17 cellular contexts compared by ENCODE assay signal in the genomic region with DNA sequence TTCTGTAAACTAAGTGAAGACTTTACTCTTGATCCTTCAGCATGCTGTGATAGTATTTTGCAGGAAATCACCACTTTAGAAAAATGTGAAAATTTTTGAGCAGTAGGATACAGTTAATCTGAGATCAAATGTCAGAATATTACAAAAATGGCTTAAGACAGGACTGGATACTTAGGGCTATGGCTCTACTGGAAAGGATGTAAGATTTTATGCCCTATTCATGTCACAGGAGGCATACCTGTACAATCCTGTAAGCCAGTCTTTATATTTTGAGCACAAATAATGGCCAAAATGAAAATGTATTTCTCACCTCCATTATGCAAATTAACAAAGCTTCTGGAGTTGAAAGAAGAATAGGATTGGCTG. TPM values are rescaled to one million over a fixed set of nuclear protein-coding genes. Genes with fewer than 3 reads are reported as not detected.
DNase-seq lines count a peak whose midpoint lies in the region; ATAC-seq and TF ChIP-seq lines count a peak whose summit lies in the region.
"Had no signal": no experiment of that assay in that cellular context is flagged by ENCODE, and none has a peak within 500 bp of the region (broad histone marks: within the 10 kb centered on the region; RNA-seq: fewer than 3 reads in every experiment).

No MANE protein-coding gene starts in this region.

- H4K20me1 ChIP-seq in mammary epithelial cell (ENCODE audit: insufficient read depth, low read length), result no peaks in the 10 kb centered on the region

- H3K27me3 Mint-ChIP-seq in mesothelial cell of epicardium (ENCODE audit: low read depth), result no peaks in the 10 kb centered on the region
- H3K27me3 Mint-ChIP-seq in effector memory CD8-positive, alpha-beta T cell, result no peaks in the 10 kb centered on the region
- H3K27me3 Mint-ChIP-seq: activated B cell treated with CpG ODN at 0.5 μM for 24 hours; activated naive CD8-positive, alpha-beta T cell treated with anti-CD3 and anti-CD28 coated beads, Interleukin-2, amount 50 U/mL, for 24 hours; central memory CD8-positive, alpha-beta T cell had no signal

- H3K27me3 ChIP-seq in left ventricle myocardium inferior (ENCODE audit: low read depth) (no peaks in the 10 kb centered on the region), mammary epithelial cell (ENCODE audit: insufficient read depth, low read length) (no peaks in the 10 kb centered on the region), H7 (ENCODE audit: control insufficient read depth, insufficient read depth, low read length) (no peaks in the 10 kb centered on the region)
- H3K27me3 ChIP-seq: ovary had no signal

- no peak overlapping the region for H2AFZ ChIP-seq in mammary epithelial cell (ENCODE audit: low read depth, low read length)

- dilution Hi-C loops in mammary epithelial cell (cut with HindIII; ENCODE audit: low sequenced_read_pairs), result loop anchor here (5.0 kb wide), 1 partner anchor 85 kb away; no protein-coding TSS in a partner anchor

- H3K4me1 Mint-ChIP-seq in mesothelial cell of epicardium, result peaks cover 17% of the 10 kb centered on the region
- H3K4me1 Mint-ChIP-seq in effector memory CD8-positive, alpha-beta T cell (ENCODE audit: low read depth in 2 of 2), result peaks cover 4% of the 10 kb centered on the region in 2 donors

- peak overlapping the region; percentile 51 for H3K4me2 ChIP-seq in mammary epithelial cell (ENCODE audit: insufficient read depth, low read depth, low read length)

- H3K9me3 Mint-ChIP-seq in mesothelial cell of epicardium, result peaks cover 17% of the 10 kb centered on the region
- no peaks in the 10 kb centered on the region for H3K9me3 Mint-ChIP-seq in effector memory CD8-positive, alpha-beta T cell
- H3K9me3 Mint-ChIP-seq: activated B cell treated with CpG ODN at 0.5 μM for 24 hours; activated naive CD8-positive, alpha-beta T cell treated with anti-CD3 and anti-CD28 coated beads, Interleukin-2, amount 50 U/mL, for 24 hours; central memory CD8-positive, alpha-beta T cell had no signal

- peaks cover 5% of the 10 kb centered on the region for H3K36me3 Mint-ChIP-seq in mesothelial cell of epicardium
- no peaks in the 10 kb centered on the region for H3K36me3 Mint-ChIP-seq in effector memory CD8-positive, alpha-beta T cell (ENCODE audit: insufficient read depth)

- H3K4me3 ChIP-seq in left ventricle myocardium inferior (no peak overlapping the region), mammary epithelial cell (replicated peaks in 1 of 3; ENCODE audit: insufficient read depth in 1 of 3, low read depth in 2 of 3, low read length in 3 of 3) (no peak overlapping the region), H7 (ENCODE audit: insufficient read depth, low read depth, low read length) (no peak overlapping the region)
- H3K4me3 ChIP-seq: ovary had no signal

- H3K79me2 ChIP-seq in mammary epithelial cell (ENCODE audit: insufficient read depth, low read length), result no peaks in the 10 kb centered on the region

- H3K27ac ChIP-seq in left ventricle myocardium inferior (replicated peaks), result peak overlapping the region; percentile 68
- peak overlapping the region; percentile 100 for H3K27ac ChIP-seq in mammary epithelial cell (ENCODE audit: insufficient read depth, low read depth, low read length)
- H3K27ac ChIP-seq: ovary had no signal

- no peak for ATAC-seq in Right ventricle myocardium superior (ENCODE audit: poor library complexity)
- ATAC-seq in GM19397 (IDR thresholded peaks at IDR 0.05; ENCODE audit: unreplicated experiment), result no peak
- ATAC-seq in effector memory CD8-positive, alpha-beta T cell (replicated peaks), result no peak
- ATAC-seq: activated naive CD8-positive, alpha-beta T cell treated with anti-CD3 and anti-CD28 coated beads, Interleukin-2, amount 50 U/mL, for 24 hours had no signal

- H3K4me1 ChIP-seq in left ventricle myocardium inferior, result peaks cover 13% of the 10 kb centered on the region
- H3K4me1 ChIP-seq in mammary epithelial cell (ENCODE audit: insufficient read depth, low read length), result peaks cover 35% of the 10 kb centered on the region

- TF ChIP-seq CTCF in left ventricle myocardium inferior (IDR thresholded peaks at IDR 0.05; ENCODE audit: borderline replicate concordance), result no peak
- no peak for TF ChIP-seq CTCF in mammary epithelial cell (conservative IDR thresholded peaks at IDR 0.05 in 1 of 2, IDR thresholded peaks at IDR 0.05 in 1 of 2; ENCODE audit: extremely low read depth in 1 of 2, insufficient read depth in 1 of 2, low read depth in 1 of 2, low read length in 2 of 2)
- TF ChIP-seq CTCF in mesothelial cell of epicardium (IDR thresholded peaks at IDR 0.05; ENCODE audit: unreplicated experiment), result no peak

- CTCF ChIA-PET in mammary epithelial cell (lab: Charles Lee; ENCODE audit: low non-redundant PET), result no interaction called here

- H3K36me3 ChIP-seq in left ventricle myocardium inferior, result no peaks in the 10 kb centered on the region
- H3K36me3 ChIP-seq in mammary epithelial cell (ENCODE audit: insufficient read depth, low read length), result no peaks in the 10 kb centered on the region
- H3K36me3 ChIP-seq in H7 (replicated peaks; ENCODE audit: control insufficient read depth, insufficient read depth, low read length), result no peaks in the 10 kb centered on the region
- H3K36me3 ChIP-seq: ovary had no signal

- intact Hi-C loops in left ventricle myocardium inferior (cut with micrococcal nuclease) (no loop called here), Right ventricle myocardium superior (cut with DNase I) (no loop called here), mammary epithelial cell (cut with micrococcal nuclease) (loop anchor here (1.0 kb wide), 1 partner anchor 58 kb away; no protein-coding TSS in a partner anchor)

- H3K4me3 Mint-ChIP-seq in mesothelial cell of epicardium, result no peak overlapping the region
- H3K4me3 Mint-ChIP-seq in effector memory CD8-positive, alpha-beta T cell, result no peak overlapping the region
- H3K4me3 Mint-ChIP-seq: activated B cell treated with CpG ODN at 0.5 μM for 24 hours; activated naive CD8-positive, alpha-beta T cell treated with anti-CD3 and anti-CD28 coated beads, Interleukin-2, amount 50 U/mL, for 24 hours; central memory CD8-positive, alpha-beta T cell; T-helper 1 cell treated with Interleukin-12 subunit alpha and Interleukin-12 subunit beta and Interleukin-4 antibody, amounts not matched to agents 30 μg/mL and 1 μg/mL, for 36 hours had no signal

- peak overlapping the region; percentile 90 for H3K27ac Mint-ChIP-seq in mesothelial cell of epicardium
- no peak overlapping the region for H3K27ac Mint-ChIP-seq in effector memory CD8-positive, alpha-beta T cell
- H3K27ac Mint-ChIP-seq: activated naive CD8-positive, alpha-beta T cell treated with anti-CD3 and anti-CD28 coated beads, Interleukin-2, amount 50 U/mL, for 24 hours had no signal

- H3K9ac ChIP-seq in mammary epithelial cell (ENCODE audit: insufficient read depth, low read length), result peak overlapping the region; percentile 56

- in situ Hi-C loops in mammary epithelial cell (cut with MboI; ENCODE audit: low sequenced_read_pairs in 2 of 2), result no loop called here

- DNase-seq in left ventricle myocardium inferior (no peak), Right ventricle myocardium superior (no peak), mammary epithelial cell (no peak), mesothelial cell of epicardium (ENCODE audit: low spot score in 2 of 2, unreplicated experiment in 2 of 2) (no peak), NCI-H2107 (lab: John Stamatoyannopoulos, UW) (no peak), H7 (no peak)
- DNase-seq in effector memory CD8-positive, alpha-beta T cell, result no peak
- DNase-seq: activated B cell treated with CpG ODN at 0.5 μM for 24 hours; activated CD8-positive, alpha-beta memory T cell treated with anti-CD3 and anti-CD28 coated beads for 24 hours; activated naive CD8-positive, alpha-beta T cell treated with anti-CD3 and anti-CD28 coated beads, Interleukin-2, amount 50 U/mL, for 24 hours; DMS79; NCI-H2171 treated with DMSO at 0.1 percent for 48 hours; NCI-H748 treated with DMSO at 0.1 percent for 48 hours; ovary had no signal

- BruUV-seq in mammary epithelial cell (replicated peaks; lab: Mats Ljungman, UMichigan), result TSS peak; percentile 70

- H3K9me3 ChIP-seq in left ventricle myocardium inferior (replicated peaks) (peaks cover 21% of the 10 kb centered on the region), mammary epithelial cell (replicated peaks; ENCODE audit: insufficient read depth, low read length) (no peaks in the 10 kb centered on the region)
- H3K9me3 ChIP-seq: ovary had no signal

RNA-seq across cellular contexts. Expression of gene TGFBR2, which starts 8.6 kb away (rescaled TPM):
- total RNA-seq in left ventricle myocardium inferior, result 144 TPM
- 168 TPM for total RNA-seq in Right ventricle myocardium superior
- 100 to 1,000 TPM; 149 to 179 TPM for total RNA-seq in mammary epithelial cell
- polyA plus RNA-seq in mammary epithelial cell, result 289 TPM
- polyA minus RNA-seq in mammary epithelial cell, result 320 TPM
- 14.6 to 15.8 TPM (median 15.6 TPM) in 3 replicates for total RNA-seq in mesothelial cell of epicardium
- total RNA-seq in H7 (2014; rRNA removed; shearing (Covaris generic)), result 4.3 and 6.4 TPM in 2 replicates
